In the genomic region with DNA sequence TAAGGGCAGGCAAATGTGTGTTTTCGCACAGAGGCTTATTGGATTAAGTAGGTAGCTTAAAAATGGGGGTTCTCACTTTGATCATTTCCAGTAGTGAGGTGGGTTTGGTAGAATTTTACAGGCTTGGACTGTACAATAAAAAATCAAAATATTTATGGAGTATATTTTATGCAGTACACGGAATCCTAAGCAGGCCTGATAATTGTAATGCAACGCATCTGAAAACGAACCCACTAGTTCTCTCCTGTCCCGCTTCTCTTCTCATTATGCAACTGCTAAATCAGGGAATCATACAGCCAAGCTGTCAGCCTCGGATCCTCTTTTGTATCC, we compare ENCODE assay signal across 1 cellular context.
TF ChIP-seq lines count a peak whose summit lies in the region.

No MANE protein-coding gene starts in this region.

TF ChIP-seq in WTC11, 78 proteins besides CTCF, POLR2A, EP300 and RAD21 (continued from another document):
- TF ChIP-seq, protein P1, sequence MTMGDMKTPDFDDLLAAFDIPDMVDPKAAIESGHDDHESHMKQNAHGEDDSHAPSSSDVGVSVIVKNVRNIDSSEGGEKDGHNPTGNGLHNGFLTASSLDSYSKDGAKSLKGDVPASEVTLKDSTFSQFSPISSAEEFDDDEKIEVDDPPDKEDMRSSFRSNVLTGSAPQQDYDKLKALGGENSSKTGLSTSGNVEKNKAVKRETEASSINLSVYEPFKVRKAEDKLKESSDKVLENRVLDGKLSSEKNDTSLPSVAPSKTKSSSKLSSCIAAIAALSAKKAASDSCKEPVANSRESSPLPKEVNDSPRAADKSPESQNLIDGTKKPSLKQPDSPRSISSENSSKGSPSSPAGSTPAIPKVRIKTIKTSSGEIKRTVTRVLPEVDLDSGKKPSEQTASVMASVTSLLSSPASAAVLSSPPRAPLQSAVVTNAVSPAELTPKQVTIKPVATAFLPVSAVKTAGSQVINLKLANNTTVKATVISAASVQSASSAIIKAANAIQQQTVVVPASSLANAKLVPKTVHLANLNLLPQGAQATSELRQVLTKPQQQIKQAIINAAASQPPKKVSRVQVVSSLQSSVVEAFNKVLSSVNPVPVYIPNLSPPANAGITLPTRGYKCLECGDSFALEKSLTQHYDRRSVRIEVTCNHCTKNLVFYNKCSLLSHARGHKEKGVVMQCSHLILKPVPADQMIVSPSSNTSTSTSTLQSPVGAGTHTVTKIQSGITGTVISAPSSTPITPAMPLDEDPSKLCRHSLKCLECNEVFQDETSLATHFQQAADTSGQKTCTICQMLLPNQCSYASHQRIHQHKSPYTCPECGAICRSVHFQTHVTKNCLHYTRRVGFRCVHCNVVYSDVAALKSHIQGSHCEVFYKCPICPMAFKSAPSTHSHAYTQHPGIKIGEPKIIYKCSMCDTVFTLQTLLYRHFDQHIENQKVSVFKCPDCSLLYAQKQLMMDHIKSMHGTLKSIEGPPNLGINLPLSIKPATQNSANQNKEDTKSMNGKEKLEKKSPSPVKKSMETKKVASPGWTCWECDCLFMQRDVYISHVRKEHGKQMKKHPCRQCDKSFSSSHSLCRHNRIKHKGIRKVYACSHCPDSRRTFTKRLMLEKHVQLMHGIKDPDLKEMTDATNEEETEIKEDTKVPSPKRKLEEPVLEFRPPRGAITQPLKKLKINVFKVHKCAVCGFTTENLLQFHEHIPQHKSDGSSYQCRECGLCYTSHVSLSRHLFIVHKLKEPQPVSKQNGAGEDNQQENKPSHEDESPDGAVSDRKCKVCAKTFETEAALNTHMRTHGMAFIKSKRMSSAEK (CRISPR knock-in tag; IDR thresholded peaks at IDR 0.05; ENCODE audit: borderline replicate concordance) = no peak
- TF ChIP-seq, protein P2, sequence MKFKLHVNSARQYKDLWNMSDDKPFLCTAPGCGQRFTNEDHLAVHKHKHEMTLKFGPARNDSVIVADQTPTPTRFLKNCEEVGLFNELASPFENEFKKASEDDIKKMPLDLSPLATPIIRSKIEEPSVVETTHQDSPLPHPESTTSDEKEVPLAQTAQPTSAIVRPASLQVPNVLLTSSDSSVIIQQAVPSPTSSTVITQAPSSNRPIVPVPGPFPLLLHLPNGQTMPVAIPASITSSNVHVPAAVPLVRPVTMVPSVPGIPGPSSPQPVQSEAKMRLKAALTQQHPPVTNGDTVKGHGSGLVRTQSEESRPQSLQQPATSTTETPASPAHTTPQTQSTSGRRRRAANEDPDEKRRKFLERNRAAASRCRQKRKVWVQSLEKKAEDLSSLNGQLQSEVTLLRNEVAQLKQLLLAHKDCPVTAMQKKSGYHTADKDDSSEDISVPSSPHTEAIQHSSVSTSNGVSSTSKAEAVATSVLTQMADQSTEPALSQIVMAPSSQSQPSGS (CRISPR knock-in tag; IDR thresholded peaks at IDR 0.05; ENCODE audit: borderline replicate concordance, low read depth) = no peak
- TF ChIP-seq, protein P3, sequence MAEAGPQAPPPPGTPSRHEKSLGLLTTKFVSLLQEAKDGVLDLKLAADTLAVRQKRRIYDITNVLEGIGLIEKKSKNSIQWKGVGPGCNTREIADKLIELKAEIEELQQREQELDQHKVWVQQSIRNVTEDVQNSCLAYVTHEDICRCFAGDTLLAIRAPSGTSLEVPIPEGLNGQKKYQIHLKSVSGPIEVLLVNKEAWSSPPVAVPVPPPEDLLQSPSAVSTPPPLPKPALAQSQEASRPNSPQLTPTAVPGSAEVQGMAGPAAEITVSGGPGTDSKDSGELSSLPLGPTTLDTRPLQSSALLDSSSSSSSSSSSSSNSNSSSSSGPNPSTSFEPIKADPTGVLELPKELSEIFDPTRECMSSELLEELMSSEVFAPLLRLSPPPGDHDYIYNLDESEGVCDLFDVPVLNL (CRISPR knock-in tag; IDR thresholded peaks at IDR 0.05; ENCODE audit: borderline replicate concordance, low read depth) = no peak
- no peak for TF ChIP-seq IRF2 (CRISPR knock-in tag; IDR thresholded peaks at IDR 0.05; ENCODE audit: borderline replicate concordance, low read depth)
TF ChIP-seq in WTC11: peak in this region for 0.
